ENCODE assay signal across 3 cellular contexts in the genomic region with DNA sequence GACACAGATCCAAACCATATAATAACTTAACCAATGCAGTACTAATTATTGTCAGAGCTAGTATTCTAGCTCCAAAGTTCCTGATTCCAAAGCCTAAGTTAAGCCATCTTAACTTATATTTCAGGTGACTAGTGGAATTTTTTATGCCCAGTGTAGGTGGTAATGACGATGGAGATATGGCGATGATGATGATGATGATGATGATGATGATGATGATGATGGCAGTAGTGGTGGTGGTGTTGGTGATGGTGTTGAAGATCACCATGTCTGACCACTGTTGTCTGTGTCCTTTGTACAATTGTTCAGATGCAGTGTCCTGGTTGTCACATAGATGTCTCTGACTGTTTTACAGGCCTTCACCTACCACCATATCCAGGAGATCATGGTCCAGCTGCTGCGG.
A peak's percentile ranks its signal among the peaks of the same experiment; 100 is the strongest.
TF ChIP-seq lines count a peak whose summit lies in the region.

No MANE protein-coding gene starts in this region.

TF ChIP-seq in HepG2, 621 proteins besides CTCF, POLR2A, EP300 and RAD21 (continued from another document):
- TF ChIP-seq, protein P1, sequence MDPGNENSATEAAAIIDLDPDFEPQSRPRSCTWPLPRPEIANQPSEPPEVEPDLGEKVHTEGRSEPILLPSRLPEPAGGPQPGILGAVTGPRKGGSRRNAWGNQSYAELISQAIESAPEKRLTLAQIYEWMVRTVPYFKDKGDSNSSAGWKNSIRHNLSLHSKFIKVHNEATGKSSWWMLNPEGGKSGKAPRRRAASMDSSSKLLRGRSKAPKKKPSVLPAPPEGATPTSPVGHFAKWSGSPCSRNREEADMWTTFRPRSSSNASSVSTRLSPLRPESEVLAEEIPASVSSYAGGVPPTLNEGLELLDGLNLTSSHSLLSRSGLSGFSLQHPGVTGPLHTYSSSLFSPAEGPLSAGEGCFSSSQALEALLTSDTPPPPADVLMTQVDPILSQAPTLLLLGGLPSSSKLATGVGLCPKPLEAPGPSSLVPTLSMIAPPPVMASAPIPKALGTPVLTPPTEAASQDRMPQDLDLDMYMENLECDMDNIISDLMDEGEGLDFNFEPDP (CRISPR knock-in tag; conservative IDR thresholded peaks at IDR 0.05), result no peak
- no peak for TF ChIP-seq EED (CRISPR knock-in tag; IDR thresholded peaks at IDR 0.05)

TF ChIP-seq in GM12891, 5 proteins besides CTCF, POLR2A, EP300 and RAD21 (continued from another document):
- TF ChIP-seq TAF1 (IDR thresholded peaks at IDR 0.05; ENCODE audit: low read depth, low read length), result no peak

TF ChIP-seq in HEK293, 187 proteins besides CTCF, POLR2A, EP300 and RAD21:
- TF ChIP-seq, protein P2, sequence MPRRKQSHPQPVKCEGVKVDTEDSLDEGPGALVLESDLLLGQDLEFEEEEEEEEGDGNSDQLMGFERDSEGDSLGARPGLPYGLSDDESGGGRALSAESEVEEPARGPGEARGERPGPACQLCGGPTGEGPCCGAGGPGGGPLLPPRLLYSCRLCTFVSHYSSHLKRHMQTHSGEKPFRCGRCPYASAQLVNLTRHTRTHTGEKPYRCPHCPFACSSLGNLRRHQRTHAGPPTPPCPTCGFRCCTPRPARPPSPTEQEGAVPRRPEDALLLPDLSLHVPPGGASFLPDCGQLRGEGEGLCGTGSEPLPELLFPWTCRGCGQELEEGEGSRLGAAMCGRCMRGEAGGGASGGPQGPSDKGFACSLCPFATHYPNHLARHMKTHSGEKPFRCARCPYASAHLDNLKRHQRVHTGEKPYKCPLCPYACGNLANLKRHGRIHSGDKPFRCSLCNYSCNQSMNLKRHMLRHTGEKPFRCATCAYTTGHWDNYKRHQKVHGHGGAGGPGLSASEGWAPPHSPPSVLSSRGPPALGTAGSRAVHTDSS (tag by site-specific recombination; IDR thresholded peaks at IDR 0.05), result peak; percentile 92
- TF ChIP-seq ZNF121 (tag by site-specific recombination; IDR thresholded peaks at IDR 0.05), result no peak
TF ChIP-seq in HEK293: peak in this region for 1.
